In the genomic region with DNA sequence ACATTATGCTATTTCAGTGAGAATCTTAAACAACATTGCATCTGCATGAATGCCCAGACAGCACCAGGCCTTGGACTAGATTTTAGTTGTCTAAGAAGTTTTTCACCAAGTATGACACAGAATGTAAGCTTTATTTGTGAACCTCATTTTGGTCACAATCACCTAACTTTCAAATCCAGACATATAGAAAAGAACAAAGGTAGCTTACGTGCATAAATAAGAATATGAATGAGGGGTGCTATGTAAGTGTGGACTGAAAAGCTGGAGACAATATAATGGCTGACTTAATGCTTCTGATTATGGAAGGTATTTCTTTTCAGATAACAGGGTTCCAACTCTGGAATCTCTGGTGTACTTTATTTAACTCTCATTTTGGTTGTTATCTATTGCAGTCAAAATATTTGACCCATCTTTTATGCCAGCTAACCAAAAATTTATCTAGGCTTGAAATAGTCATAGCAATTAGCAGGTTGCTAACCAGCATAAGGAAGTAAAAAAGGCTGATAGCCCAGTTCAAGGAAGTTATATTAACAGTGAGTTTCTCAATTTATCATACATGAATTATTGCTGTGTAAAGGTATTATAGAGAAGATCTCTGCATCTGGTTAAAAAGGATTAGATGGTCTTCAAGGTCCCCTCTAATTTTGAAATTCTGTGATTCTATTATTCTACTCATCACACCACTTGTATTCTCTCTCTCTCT, we compare ENCODE assay signal across 14 cellular contexts. TPM values are rescaled to one million over a fixed set of nuclear protein-coding genes. Genes with fewer than 3 reads are reported as not detected.
DNase-seq lines count a peak whose midpoint lies in the region; TF ChIP-seq lines count a peak whose summit lies in the region.
"Had no signal": no experiment of that assay in that cellular context is flagged by ENCODE, and none has a peak within 500 bp of the region (broad histone marks: within the 10 kb centered on the region; RNA-seq: fewer than 3 reads in every experiment).

No MANE protein-coding gene starts in this region.

- TF ChIP-seq CTCF in Calu3 (IDR thresholded peaks at IDR 0.05; ENCODE audit: unreplicated experiment) (no peak), endothelial cell (IDR thresholded peaks at IDR 0.05; ENCODE audit: unreplicated experiment) (no peak), RWPE1 (conservative IDR thresholded peaks at IDR 0.05; ENCODE audit: low read depth) (no peak)

- CTCF ChIA-PET in Calu3 (lab: Charles Lee), result interaction anchor here (0.5 to 1.4 kb wide), 2 partner anchors 13 to 28 kb away, joined by 4 read pairs; no protein-coding TSS in a partner anchor
- CTCF ChIA-PET in RWPE1 (lab: Yijun Ruan, JAX), result no interaction called here

- H3K27me3 Mint-ChIP-seq in Calu3 (ENCODE audit: unreplicated experiment) (no peaks in the 10 kb centered on the region), endothelial cell (ENCODE audit: unreplicated experiment) (no peaks in the 10 kb centered on the region)
- H3K27me3 Mint-ChIP-seq in activated T-helper 2 cell treated with anti-CD3 and anti-CD28 coated beads, Interferon-gamma antibody, Interleukin-2, Interleukin-4, amounts not matched to agents 10 μg/mL and 5 μg/mL and 100 μg/mL, durations not matched to agents 14 hours and 24 hours and 36 hours (ENCODE audit: low read depth), result no peaks in the 10 kb centered on the region

- H3K4me1 Mint-ChIP-seq in Calu3 (ENCODE audit: low read depth, unreplicated experiment), result peaks cover 49% of the 10 kb centered on the region
- H3K4me1 Mint-ChIP-seq in endothelial cell (ENCODE audit: unreplicated experiment), result peaks cover 3% of the 10 kb centered on the region
- H3K4me1 Mint-ChIP-seq in activated T-helper 2 cell treated with anti-CD3 and anti-CD28 coated beads, Interferon-gamma antibody, Interleukin-2, Interleukin-4, amounts not matched to agents 10 μg/mL and 5 μg/mL and 100 μg/mL, durations not matched to agents 14 hours and 24 hours and 36 hours (ENCODE audit: low read depth), result no peaks in the 10 kb centered on the region

- H3K36me3 Mint-ChIP-seq in Calu3 (ENCODE audit: insufficient read depth, unreplicated experiment), result peaks cover 40% of the 10 kb centered on the region
- no peaks in the 10 kb centered on the region for H3K36me3 Mint-ChIP-seq in endothelial cell (ENCODE audit: low read depth, unreplicated experiment)
- H3K36me3 Mint-ChIP-seq in activated T-helper 2 cell treated with anti-CD3 and anti-CD28 coated beads, Interferon-gamma antibody, Interleukin-2, Interleukin-4, amounts not matched to agents 10 μg/mL and 5 μg/mL and 100 μg/mL, durations not matched to agents 14 hours and 24 hours and 36 hours (ENCODE audit: low read depth), result peaks cover 3% of the 10 kb centered on the region

- DNase-seq in AML-193 (lab: John Stamatoyannopoulos, UW) (peak; percentile 40 to 63), Calu3 (no peak), NOMO-1 (lab: John Stamatoyannopoulos, UW; ENCODE audit: unreplicated experiment in 2 of 2) (peak; percentile 47 to 74), endothelial cell (ENCODE audit: low spot score) (no peak), RWPE1 (ENCODE audit: low spot score) (no peak), posterior cingulate gyrus (no peak)
- DNase-seq in activated CD4-positive, alpha-beta T cell treated with anti-CD3 and anti-CD28 coated beads for 4 hours, result no peak
- DNase-seq in activated T-helper 2 cell treated with anti-CD3 and anti-CD28 coated beads, Interferon-gamma antibody, Interleukin-2, Interleukin-4, amounts not matched to agents 10 μg/mL and 5 μg/mL and 100 μg/mL, durations not matched to agents 14 hours and 24 hours and 36 hours (ENCODE audit: low spot score), result no peak
- DNase-seq: H9, NCI-H1105, NCI-H1694 treated with DMSO at 0.1 percent for 48 hours, NCI-H446 had no signal

- intact Hi-C loops in Calu3 (cut with micrococcal nuclease; ENCODE audit: unreplicated experiment) (no loop called here), posterior cingulate gyrus (cut with DNase I) (no loop called here)
- intact Hi-C loops in activated T-helper 2 cell treated with anti-CD3 and anti-CD28 coated beads, Interferon-gamma antibody, Interleukin-2, Interleukin-4, amounts not matched to agents 10 μg/mL and 5 μg/mL and 100 μg/mL, durations not matched to agents 14 hours and 24 hours and 36 hours (cut with micrococcal nuclease), result no loop called here

- H3K27ac Mint-ChIP-seq in Calu3 (ENCODE audit: unreplicated experiment) (peak overlapping the region; percentile 97), endothelial cell (ENCODE audit: unreplicated experiment) (peak overlapping the region; percentile 10)
- H3K27ac Mint-ChIP-seq in activated T-helper 2 cell treated with anti-CD3 and anti-CD28 coated beads, Interferon-gamma antibody, Interleukin-2, Interleukin-4, amounts not matched to agents 10 μg/mL and 5 μg/mL and 100 μg/mL, durations not matched to agents 14 hours and 24 hours and 36 hours, result no peak overlapping the region
- H3K27ac Mint-ChIP-seq: T-helper 1 cell treated with Interleukin-12 subunit alpha and Interleukin-12 subunit beta and Interleukin-4 antibody, amounts not matched to agents 30 μg/mL and 1 μg/mL, for 36 hours had no signal

- no peaks in the 10 kb centered on the region for H3K9me3 Mint-ChIP-seq in Calu3 (ENCODE audit: low read depth, unreplicated experiment)
- no peaks in the 10 kb centered on the region for H3K9me3 Mint-ChIP-seq in endothelial cell (ENCODE audit: unreplicated experiment)
- no peaks in the 10 kb centered on the region for H3K9me3 Mint-ChIP-seq in activated T-helper 2 cell treated with anti-CD3 and anti-CD28 coated beads, Interferon-gamma antibody, Interleukin-2, Interleukin-4, amounts not matched to agents 10 μg/mL and 5 μg/mL and 100 μg/mL, durations not matched to agents 14 hours and 24 hours and 36 hours
- H3K9me3 Mint-ChIP-seq: H9; T-helper 1 cell treated with Interleukin-12 subunit alpha and Interleukin-12 subunit beta and Interleukin-4 antibody, amounts not matched to agents 30 μg/mL and 1 μg/mL, for 36 hours had no signal

- H3K27ac ChIP-seq in RWPE1, result no peak overlapping the region
- H3K27ac ChIP-seq: BLaER1 treated with 17β-estradiol and CSF1 and Interleukin-3, amounts not matched to agents 10 nM and 100 nM had no signal

- POLR2A ChIA-PET in RWPE1 (lab: Yijun Ruan, JAX; ENCODE audit: low non-redundant PET), result no interaction called here

- BruUV-seq in Calu3 (replicated peaks; lab: Mats Ljungman, UMichigan), result no TSS peak

- H3K4me3 Mint-ChIP-seq in Calu3 (ENCODE audit: low read depth, unreplicated experiment) (no peak overlapping the region), endothelial cell (ENCODE audit: unreplicated experiment) (no peak overlapping the region)
- no peak overlapping the region for H3K4me3 Mint-ChIP-seq in activated T-helper 2 cell treated with anti-CD3 and anti-CD28 coated beads, Interferon-gamma antibody, Interleukin-2, Interleukin-4, amounts not matched to agents 10 μg/mL and 5 μg/mL and 100 μg/mL, durations not matched to agents 14 hours and 24 hours and 36 hours (ENCODE audit: low read depth)
- H3K4me3 Mint-ChIP-seq: H9; T-helper 1 cell treated with Interleukin-12 subunit alpha and Interleukin-12 subunit beta and Interleukin-4 antibody, amounts not matched to agents 30 μg/mL and 1 μg/mL, for 36 hours had no signal

RNA-seq across cellular contexts. Expression of a gene that starts 36.5 kb away (rescaled TPM):
- total RNA-seq in Calu3 (2022), result 37.7 and 49.4 TPM in 2 replicates
- 5.1 TPM for total RNA-seq in endothelial cell (ENCODE audit: unreplicated experiment)
- total RNA-seq in activated T-helper 2 cell treated with anti-CD3 and anti-CD28 coated beads, Interferon-gamma antibody, Interleukin-2, Interleukin-4, amounts not matched to agents 10 μg/mL and 5 μg/mL and 100 μg/mL, durations not matched to agents 14 hours and 24 hours and 36 hours, result 0.92 and 1.8 TPM in 2 replicates

Comparison
In these comparisons a context has a peak if more than half of its experiments do, and no peak if none do; other contexts are left out.
1. DNase-seq: peak in AML-193 (2 of 2) and NOMO-1 (2 of 2); none in Calu3 (single experiment), endothelial cell (single experiment), activated CD4-positive, alpha-beta T cell treated with anti-CD3 and anti-CD28 coated beads for 4 hours (0 of 2), activated T-helper 2 cell treated with anti-CD3 and anti-CD28 coated beads, Interferon-gamma antibody, Interleukin-2, Interleukin-4, amounts not matched to agents 10 μg/mL and 5 μg/mL and 100 μg/mL, durations not matched to agents 14 hours and 24 hours and 36 hours (single experiment), RWPE1 (single experiment) and posterior cingulate gyrus (0 of 10).